ENCODE assay signal across 1 cellular context in genomic region chr18:69217271-69217670, GRCh38.
TF ChIP-seq lines count a peak whose summit lies in the region.

No MANE protein-coding gene starts in this region.

TF ChIP-seq in WTC11, 78 proteins besides CTCF, POLR2A, EP300 and RAD21 (continued from another document):
- TF ChIP-seq PRRX2 (CRISPR knock-in tag; IDR thresholded peaks at IDR 0.05): no peak
- TF ChIP-seq, protein P1, sequence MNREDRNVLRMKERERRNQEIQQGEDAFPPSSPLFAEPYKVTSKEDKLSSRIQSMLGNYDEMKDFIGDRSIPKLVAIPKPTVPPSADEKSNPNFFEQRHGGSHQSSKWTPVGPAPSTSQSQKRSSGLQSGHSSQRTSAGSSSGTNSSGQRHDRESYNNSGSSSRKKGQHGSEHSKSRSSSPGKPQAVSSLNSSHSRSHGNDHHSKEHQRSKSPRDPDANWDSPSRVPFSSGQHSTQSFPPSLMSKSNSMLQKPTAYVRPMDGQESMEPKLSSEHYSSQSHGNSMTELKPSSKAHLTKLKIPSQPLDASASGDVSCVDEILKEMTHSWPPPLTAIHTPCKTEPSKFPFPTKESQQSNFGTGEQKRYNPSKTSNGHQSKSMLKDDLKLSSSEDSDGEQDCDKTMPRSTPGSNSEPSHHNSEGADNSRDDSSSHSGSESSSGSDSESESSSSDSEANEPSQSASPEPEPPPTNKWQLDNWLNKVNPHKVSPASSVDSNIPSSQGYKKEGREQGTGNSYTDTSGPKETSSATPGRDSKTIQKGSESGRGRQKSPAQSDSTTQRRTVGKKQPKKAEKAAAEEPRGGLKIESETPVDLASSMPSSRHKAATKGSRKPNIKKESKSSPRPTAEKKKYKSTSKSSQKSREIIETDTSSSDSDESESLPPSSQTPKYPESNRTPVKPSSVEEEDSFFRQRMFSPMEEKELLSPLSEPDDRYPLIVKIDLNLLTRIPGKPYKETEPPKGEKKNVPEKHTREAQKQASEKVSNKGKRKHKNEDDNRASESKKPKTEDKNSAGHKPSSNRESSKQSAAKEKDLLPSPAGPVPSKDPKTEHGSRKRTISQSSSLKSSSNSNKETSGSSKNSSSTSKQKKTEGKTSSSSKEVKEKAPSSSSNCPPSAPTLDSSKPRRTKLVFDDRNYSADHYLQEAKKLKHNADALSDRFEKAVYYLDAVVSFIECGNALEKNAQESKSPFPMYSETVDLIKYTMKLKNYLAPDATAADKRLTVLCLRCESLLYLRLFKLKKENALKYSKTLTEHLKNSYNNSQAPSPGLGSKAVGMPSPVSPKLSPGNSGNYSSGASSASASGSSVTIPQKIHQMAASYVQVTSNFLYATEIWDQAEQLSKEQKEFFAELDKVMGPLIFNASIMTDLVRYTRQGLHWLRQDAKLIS (CRISPR knock-in tag; IDR thresholded peaks at IDR 0.05; ENCODE audit: borderline replicate concordance): no peak
- TF ChIP-seq RORB (CRISPR knock-in tag; IDR thresholded peaks at IDR 0.05): no peak
- TF ChIP-seq ZNF138 (CRISPR knock-in tag; conservative IDR thresholded peaks at IDR 0.05): no peak
- TF ChIP-seq NR3C1 (CRISPR knock-in tag; conservative IDR thresholded peaks at IDR 0.05; ENCODE audit: low read depth): no peak
- TF ChIP-seq ZNF232 (CRISPR knock-in tag; IDR thresholded peaks at IDR 0.05): no peak
- no peak for TF ChIP-seq TCF7 (CRISPR knock-in tag; IDR thresholded peaks at IDR 0.05; ENCODE audit: low read depth)
- TF ChIP-seq HMGA2 (CRISPR knock-in tag; IDR thresholded peaks at IDR 0.05): no peak
- no peak for TF ChIP-seq CBFB (CRISPR knock-in tag; IDR thresholded peaks at IDR 0.05; ENCODE audit: low read depth)
